13 cellular contexts compared by ENCODE assay signal in genomic region chr17:324151-324571, GRCh38.
"Had no signal": no experiment of that assay in that cellular context is flagged by ENCODE, and none has a peak within 500 bp of the region (broad histone marks: within the 10 kb centered on the region; RNA-seq: fewer than 3 reads in every experiment).

No MANE protein-coding gene starts in this region.

- DNase-seq: activated CD4-positive, alpha-beta T cell treated with anti-CD3 and anti-CD28 coated beads, Interleukin-2, amount 50 U/mL, for 4 hours; activated CD4-positive, CD25-positive, alpha-beta regulatory T cell treated with anti-CD3 and anti-CD28 coated beads, Interleukin-2, amount 50 U/mL, for 72 hours; activated CD8-positive, alpha-beta memory T cell treated with anti-CD3 and anti-CD28 coated beads, Interleukin-2, amount 10 ng/mL, durations not matched to agents 7 days and 5 days; activated T-cell treated with anti-CD3 and anti-CD28 coated beads, Interleukin-2, amount 50 U/mL, for 1 hour; brain microvascular endothelial cell; T1000 had no signal

- H3K4me3 ChIP-seq: dorsolateral prefrontal cortex, SK-N-MC, thoracic aorta had no signal

- FAIRE-seq: keratinocyte, urothelium cell line had no signal

- H3K9me3 ChIP-seq: thoracic aorta had no signal

- ATAC-seq: activated CD8-positive, alpha-beta memory T cell treated with anti-CD3 and anti-CD28 coated beads, Interleukin-2, amount 10 ng/mL, durations not matched to agents 7 days and 5 days; stimulated activated effector memory CD8-positive, alpha-beta T cell treated with anti-CD3 and anti-CD28 coated beads, Interleukin-12 subunit alpha, Interleukin-12 subunit beta, amount 100 ng/mL, for 72 hours; T-cell had no signal

- H3K36me3 ChIP-seq: brain microvascular endothelial cell, thoracic aorta had no signal

- H3K27ac ChIP-seq: brain microvascular endothelial cell, dorsolateral prefrontal cortex, SK-N-MC, thoracic aorta had no signal

- H3K27me3 ChIP-seq: dorsolateral prefrontal cortex had no signal
